1 cellular context compared by ENCODE assay signal in the genomic region with DNA sequence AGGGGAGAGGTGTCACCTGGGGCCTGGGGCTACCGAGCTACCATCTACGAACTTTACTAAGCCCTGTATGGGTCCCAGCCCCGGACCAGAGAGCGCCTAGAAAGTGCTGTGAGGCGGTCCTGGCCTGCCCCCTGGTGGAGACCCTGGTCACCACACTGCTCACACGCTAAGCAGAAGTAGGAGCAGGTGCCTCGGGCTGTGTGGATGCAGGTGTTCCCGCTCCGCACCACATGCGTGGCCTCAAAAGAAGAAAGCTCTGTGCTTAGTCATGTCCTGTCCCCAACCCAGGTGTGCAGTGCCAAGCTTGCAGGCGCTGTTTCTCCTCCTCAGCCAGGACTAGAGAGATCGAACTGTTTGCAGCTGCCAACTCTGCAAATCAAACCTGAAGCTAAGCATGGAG.
TF ChIP-seq lines count a peak whose summit lies in the region.

No MANE protein-coding gene starts in this region.

TF ChIP-seq in HepG2, 621 proteins besides CTCF, POLR2A, EP300 and RAD21:
- TF ChIP-seq, protein P1, sequence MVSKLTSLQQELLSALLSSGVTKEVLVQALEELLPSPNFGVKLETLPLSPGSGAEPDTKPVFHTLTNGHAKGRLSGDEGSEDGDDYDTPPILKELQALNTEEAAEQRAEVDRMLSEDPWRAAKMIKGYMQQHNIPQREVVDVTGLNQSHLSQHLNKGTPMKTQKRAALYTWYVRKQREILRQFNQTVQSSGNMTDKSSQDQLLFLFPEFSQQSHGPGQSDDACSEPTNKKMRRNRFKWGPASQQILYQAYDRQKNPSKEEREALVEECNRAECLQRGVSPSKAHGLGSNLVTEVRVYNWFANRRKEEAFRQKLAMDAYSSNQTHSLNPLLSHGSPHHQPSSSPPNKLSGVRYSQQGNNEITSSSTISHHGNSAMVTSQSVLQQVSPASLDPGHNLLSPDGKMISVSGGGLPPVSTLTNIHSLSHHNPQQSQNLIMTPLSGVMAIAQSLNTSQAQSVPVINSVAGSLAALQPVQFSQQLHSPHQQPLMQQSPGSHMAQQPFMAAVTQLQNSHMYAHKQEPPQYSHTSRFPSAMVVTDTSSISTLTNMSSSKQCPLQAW (CRISPR knock-in tag; IDR thresholded peaks at IDR 0.05) = 0 out of 2 replicates have a peak, but pooled peaks have one; percentile 38
- TF ChIP-seq STAG1 (CRISPR knock-in tag; IDR thresholded peaks at IDR 0.05) = peak; percentile 75
- 0 out of 2 replicates have a peak, but pooled peaks have one; percentile 17 for TF ChIP-seq ZNF768 (CRISPR knock-in tag; IDR thresholded peaks at IDR 0.05)
- TF ChIP-seq, protein P2, sequence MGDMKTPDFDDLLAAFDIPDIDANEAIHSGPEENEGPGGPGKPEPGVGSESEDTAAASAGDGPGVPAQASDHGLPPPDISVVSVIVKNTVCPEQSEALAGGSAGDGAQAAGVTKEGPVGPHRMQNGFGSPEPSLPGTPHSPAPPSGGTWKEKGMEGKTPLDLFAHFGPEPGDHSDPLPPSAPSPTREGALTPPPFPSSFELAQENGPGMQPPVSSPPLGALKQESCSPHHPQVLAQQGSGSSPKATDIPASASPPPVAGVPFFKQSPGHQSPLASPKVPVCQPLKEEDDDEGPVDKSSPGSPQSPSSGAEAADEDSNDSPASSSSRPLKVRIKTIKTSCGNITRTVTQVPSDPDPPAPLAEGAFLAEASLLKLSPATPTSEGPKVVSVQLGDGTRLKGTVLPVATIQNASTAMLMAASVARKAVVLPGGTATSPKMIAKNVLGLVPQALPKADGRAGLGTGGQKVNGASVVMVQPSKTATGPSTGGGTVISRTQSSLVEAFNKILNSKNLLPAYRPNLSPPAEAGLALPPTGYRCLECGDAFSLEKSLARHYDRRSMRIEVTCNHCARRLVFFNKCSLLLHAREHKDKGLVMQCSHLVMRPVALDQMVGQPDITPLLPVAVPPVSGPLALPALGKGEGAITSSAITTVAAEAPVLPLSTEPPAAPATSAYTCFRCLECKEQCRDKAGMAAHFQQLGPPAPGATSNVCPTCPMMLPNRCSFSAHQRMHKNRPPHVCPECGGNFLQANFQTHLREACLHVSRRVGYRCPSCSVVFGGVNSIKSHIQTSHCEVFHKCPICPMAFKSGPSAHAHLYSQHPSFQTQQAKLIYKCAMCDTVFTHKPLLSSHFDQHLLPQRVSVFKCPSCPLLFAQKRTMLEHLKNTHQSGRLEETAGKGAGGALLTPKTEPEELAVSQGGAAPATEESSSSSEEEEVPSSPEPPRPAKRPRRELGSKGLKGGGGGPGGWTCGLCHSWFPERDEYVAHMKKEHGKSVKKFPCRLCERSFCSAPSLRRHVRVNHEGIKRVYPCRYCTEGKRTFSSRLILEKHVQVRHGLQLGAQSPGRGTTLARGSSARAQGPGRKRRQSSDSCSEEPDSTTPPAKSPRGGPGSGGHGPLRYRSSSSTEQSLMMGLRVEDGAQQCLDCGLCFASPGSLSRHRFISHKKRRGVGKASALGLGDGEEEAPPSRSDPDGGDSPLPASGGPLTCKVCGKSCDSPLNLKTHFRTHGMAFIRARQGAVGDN (CRISPR knock-in tag; IDR thresholded peaks at IDR 0.05) = peak; percentile 39
